ENCODE assay signal across 1 cellular context in genomic region chr1:155940993-155941844, GRCh38.
TF ChIP-seq lines count a peak whose summit lies in the region.

Gene RXFP4 (plus strand): TSS chr1:155941638. CDS start chr1:155941710, 72 bp downstream.

TF ChIP-seq in GM12878, 131 proteins besides CTCF, POLR2A, EP300 and RAD21 (continued from another document):
- TF ChIP-seq ZBTB4 (CRISPR knock-in tag; IDR thresholded peaks at IDR 0.05), result no peak
- TF ChIP-seq CBX5 (IDR thresholded peaks at IDR 0.05; ENCODE audit: low read depth), result no peak
- no peak for TF ChIP-seq ATF3 (IDR thresholded peaks at IDR 0.05; ENCODE audit: borderline replicate concordance, extremely low read depth, low read depth, low read length)
- TF ChIP-seq E2F8 (IDR thresholded peaks at IDR 0.05; ENCODE audit: low read depth, partially characterized antibody), result no peak
- TF ChIP-seq BMI1 (IDR thresholded peaks at IDR 0.05; ENCODE audit: borderline replicate concordance), result no peak
- no peak for TF ChIP-seq USF2 (IDR thresholded peaks at IDR 0.05; ENCODE audit: borderline replicate concordance, low read depth, low read length)
- no peak for TF ChIP-seq SREBF2 (IDR thresholded peaks at IDR 0.05; ENCODE audit: low read length)
- no peak for TF ChIP-seq SMAD1 (IDR thresholded peaks at IDR 0.05; ENCODE audit: low read depth, partially characterized antibody)
- peak in 1 of 2 experiments; percentile 22; a peak in 1 of 3 replicates for TF ChIP-seq EGR1 (IDR thresholded peaks at IDR 0.05; ENCODE audit: borderline replicate concordance in 1 of 2, low read depth in 2 of 2, low read length in 2 of 2)
- no peak for TF ChIP-seq TCF3 (IDR thresholded peaks at IDR 0.05; ENCODE audit: borderline replicate concordance, insufficient read depth, low read depth, low read length)
- no peak for TF ChIP-seq IKZF2 (IDR thresholded peaks at IDR 0.05)
- TF ChIP-seq KAT2A (conservative IDR thresholded peaks at IDR 0.05; ENCODE audit: control insufficient read depth, low read depth, low read length), result no peak
- TF ChIP-seq POLR2AphosphoS5 (IDR thresholded peaks at IDR 0.05; ENCODE audit: low read length), result peak; percentile 47; the same call in 1 of the 2 replicates
- TF ChIP-seq HDAC2 (IDR thresholded peaks at IDR 0.05), result no peak
- TF ChIP-seq ZNF592 (IDR thresholded peaks at IDR 0.05), result no peak
- no peak for TF ChIP-seq BACH1 (IDR thresholded peaks at IDR 0.05; ENCODE audit: borderline replicate concordance)
- no peak for TF ChIP-seq MXI1 (IDR thresholded peaks at IDR 0.05; ENCODE audit: low read depth, low read length)
- TF ChIP-seq BCL3 (IDR thresholded peaks at IDR 0.05; ENCODE audit: borderline replicate concordance, insufficient read depth, low read depth, low read length, poor library complexity, severe bottlenecking), result peak; percentile 5
- TF ChIP-seq CBX3 (IDR thresholded peaks at IDR 0.05; ENCODE audit: borderline replicate concordance, low read depth), result no peak
- no peak for TF ChIP-seq ZZZ3 (IDR thresholded peaks at IDR 0.05; ENCODE audit: control insufficient read depth, insufficient read length, low read depth)
- no peak for TF ChIP-seq WRNIP1 (IDR thresholded peaks at IDR 0.05; ENCODE audit: borderline replicate concordance, low read depth, low read length)
- TF ChIP-seq CREB1 (IDR thresholded peaks at IDR 0.05; ENCODE audit: low read depth), result 0 out of 2 replicates have a peak, but pooled peaks have one; percentile 25
- no peak for TF ChIP-seq IRF4 (IDR thresholded peaks at IDR 0.05; ENCODE audit: low read depth, low read length)
- no peak for TF ChIP-seq PKNOX1 (IDR thresholded peaks at IDR 0.05)
- TF ChIP-seq ZSCAN29 (IDR thresholded peaks at IDR 0.05), result no peak
- no peak for TF ChIP-seq PAX5 (IDR thresholded peaks at IDR 0.05; ENCODE audit: borderline replicate concordance, low read depth, low read length)
- no peak for TF ChIP-seq PRDM15 (CRISPR knock-in tag; IDR thresholded peaks at IDR 0.05)
- no peak for TF ChIP-seq ESRRA (IDR thresholded peaks at IDR 0.05; ENCODE audit: low read length)
- TF ChIP-seq MYB (IDR thresholded peaks at IDR 0.05; ENCODE audit: borderline replicate concordance, low read depth, low read length), result no peak
- no peak for TF ChIP-seq ZNF687 (IDR thresholded peaks at IDR 0.05)
